ENCODE assay signal across 21 cellular contexts in the genomic region with DNA sequence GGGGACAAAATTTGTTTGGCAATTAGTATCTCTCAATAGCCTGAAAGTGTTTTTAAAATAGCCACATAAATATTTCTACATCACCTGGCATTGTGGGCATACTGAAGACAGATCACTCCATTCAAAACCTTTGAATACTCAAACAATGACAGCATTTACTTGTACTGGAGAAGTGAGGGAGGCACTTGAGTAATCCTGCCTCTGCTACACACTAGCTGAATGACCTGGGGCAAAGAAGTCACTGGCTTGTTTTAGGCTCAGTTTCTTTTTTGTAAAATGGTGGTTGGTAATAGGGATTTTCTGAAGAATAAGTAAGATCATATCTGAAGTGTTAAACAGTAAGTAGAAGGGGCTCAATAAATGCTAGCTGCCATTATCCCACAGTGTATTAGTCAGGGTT. TPM values are rescaled to one million over a fixed set of nuclear protein-coding genes. Genes with fewer than 3 reads are reported as not detected.
A peak's percentile ranks its signal among the peaks of the same experiment; 100 is the strongest.
DNase-seq lines count a peak whose midpoint lies in the region; ATAC-seq, FAIRE-seq and TF ChIP-seq lines count a peak whose summit lies in the region.
"Had no signal": no experiment of that assay in that cellular context is flagged by ENCODE, and none has a peak within 500 bp of the region (broad histone marks: within the 10 kb centered on the region; RNA-seq: fewer than 3 reads in every experiment).

No MANE protein-coding gene starts in this region.

- no peak overlapping the region for H3K56ac ChIP-seq in H1 (replicated peaks; ENCODE audit: insufficient read length, low read depth, low read length)

- H3K27ac Mint-ChIP-seq in neural progenitor cell, result no peak overlapping the region
- H3K27ac Mint-ChIP-seq: B cell, HFFc6 had no signal

- H2AK5ac ChIP-seq in H1 (ENCODE audit: low read depth, low read length), result no peak overlapping the region

- TF ChIP-seq EP300 in H1 (IDR thresholded peaks at IDR 0.05; ENCODE audit: borderline replicate concordance in 1 of 2, low read depth in 2 of 2, low read length in 2 of 2), result no peak

- H2BK5ac ChIP-seq in H1 (ENCODE audit: low read depth, low read length), result no peak overlapping the region

- H2BK12ac ChIP-seq in H1 (ENCODE audit: low read depth, low read length), result no peak overlapping the region

- H3K4me1 ChIP-seq in HAP-1, result peaks cover 22% of the 10 kb centered on the region
- H3K4me1 ChIP-seq in H1 (replicated peaks in 1 of 4; ENCODE audit: control insufficient read depth in 3 of 4, insufficient read depth in 4 of 4, low read length in 3 of 4), result peaks cover 0 to 16% (median 6%) of the 10 kb centered on the region in 4 experiments; a peak in 4 of 7 replicates
- peaks cover 30% of the 10 kb centered on the region for H3K4me1 ChIP-seq in neural progenitor cell
- no peaks in the 10 kb centered on the region for H3K4me1 ChIP-seq in SJCRH30

- no peak for TF ChIP-seq RAD21 in H1 (IDR thresholded peaks at IDR 0.05 in 1 of 2, conservative IDR thresholded peaks at IDR 0.05 in 1 of 2; ENCODE audit: low read depth in 2 of 2, low read length in 2 of 2)

- H3K36me3 ChIP-seq in HAP-1 (replicated peaks) (no peaks in the 10 kb centered on the region), H1 (ENCODE audit: control insufficient read depth in 2 of 4, insufficient read depth in 4 of 4, low read length in 3 of 4) (no peaks in the 10 kb centered on the region), neural progenitor cell (no peaks in the 10 kb centered on the region), SJCRH30 (no peaks in the 10 kb centered on the region)

- no peak overlapping the region for H4K8ac ChIP-seq in H1 (ENCODE audit: extremely low read depth, insufficient read depth, low read length)

- H3K9me3 Mint-ChIP-seq in neural progenitor cell, result no peaks in the 10 kb centered on the region
- H3K9me3 Mint-ChIP-seq: CD4-positive, alpha-beta memory T cell; HFFc6; IgD-negative memory B cell had no signal

- H3K27ac ChIP-seq in H1 (ENCODE audit: low read depth, low read length), result no peak overlapping the region
- H3K27ac ChIP-seq in neural progenitor cell, result no peak overlapping the region
- H3K27ac ChIP-seq in SJCRH30, result no peak overlapping the region
- H3K27ac ChIP-seq: GM23248 had no signal

- H2AFZ ChIP-seq in H1 (ENCODE audit: low read length) (no peak overlapping the region), neural progenitor cell (replicated peaks) (no peak overlapping the region)
- H2AFZ ChIP-seq: GM23248 had no signal

- no peak overlapping the region for H3K14ac ChIP-seq in H1 (ENCODE audit: insufficient read length)

- H3K23ac ChIP-seq in H1 (ENCODE audit: insufficient read length), result no peak overlapping the region

- no peak overlapping the region for H3K4ac ChIP-seq in H1 (replicated peaks; ENCODE audit: insufficient read length, low read depth, low read length)

- CTCF ChIA-PET in H1 (lab: Charles Lee; ENCODE audit: partially characterized antibody), result interaction anchor here (1.0 to 2.1 kb wide), 6 partner anchors 17 to 60 kb away, joined by 3 to 5 read pairs (median 3); no protein-coding TSS in a partner anchor

- peaks cover 24% of the 10 kb centered on the region for H3K4me1 Mint-ChIP-seq in neural progenitor cell
- H3K4me1 Mint-ChIP-seq: B cell; CD4-positive, alpha-beta memory T cell had no signal

- H3K4me2 ChIP-seq in H1 (ENCODE audit: insufficient read depth in 1 of 2, low read depth in 2 of 2, low read length in 2 of 2), result peak overlapping the region in 1 of 2 experiments; percentile 23; a peak in 1 of 4 replicates
- peak overlapping the region; percentile 31 for H3K4me2 ChIP-seq in neural progenitor cell

- peaks cover 25% of the 10 kb centered on the region for H3F3A ChIP-seq in neural progenitor cell (ENCODE audit: low read depth)

- no peaks in the 10 kb centered on the region for H3K36me3 Mint-ChIP-seq in neural progenitor cell
- H3K36me3 Mint-ChIP-seq: CD4-positive, alpha-beta memory T cell; IgD-negative memory B cell had no signal

- no peak overlapping the region for H2BK120ac ChIP-seq in H1 (replicated peaks; ENCODE audit: low read depth, low read length)

- no peak overlapping the region for H3K9ac ChIP-seq in H1 (replicated peaks in 1 of 4; ENCODE audit: extremely low read depth in 1 of 4, low read depth in 3 of 4, low read length in 3 of 4)
- no peak overlapping the region for H3K9ac ChIP-seq in neural progenitor cell
- H3K9ac ChIP-seq: GM23248 had no signal

- H3K79me2 ChIP-seq in H1 (ENCODE audit: control insufficient read depth in 1 of 2, insufficient read depth in 2 of 2, low read length in 2 of 2), result no peaks in the 10 kb centered on the region
- H3K79me2 ChIP-seq in neural progenitor cell (ENCODE audit: low read depth), result no peaks in the 10 kb centered on the region

- peaks cover 3% of the 10 kb centered on the region for H3K27me3 Mint-ChIP-seq in neural progenitor cell (ENCODE audit: insufficient read depth, low read depth)

- H4K91ac ChIP-seq in H1 (replicated peaks; ENCODE audit: insufficient read length, low read length), result no peak overlapping the region

- H3K4me3 ChIP-seq in HAP-1, result no peak overlapping the region
- H3K4me3 ChIP-seq in H1 (ENCODE audit: extremely low read depth in 1 of 4, insufficient read depth in 2 of 4, low read depth in 3 of 4, low read length in 4 of 4), result no peak overlapping the region
- no peak overlapping the region for H3K4me3 ChIP-seq in neural progenitor cell
- H3K4me3 ChIP-seq in SJCRH30, result no peak overlapping the region
- H3K4me3 ChIP-seq: GM23248 had no signal

- H2BK20ac ChIP-seq in H1 (ENCODE audit: low read length), result 0 out of 2 replicates have a peak overlapping the region, but pooled peaks have one; percentile 44

- no peaks in the 10 kb centered on the region for H3K23me2 ChIP-seq in H1 (ENCODE audit: low read depth, low read length)

- in situ Hi-C loops in HAP-1 (cut with MboI; ENCODE audit: low sequenced_read_pairs), result no loop called here

- TF ChIP-seq CTCF in H1 (IDR thresholded peaks at IDR 0.05; ENCODE audit: control extremely low read depth in 1 of 3, insufficient read depth in 1 of 3, low read depth in 1 of 3, low read length in 3 of 3), result no peak
- no peak for TF ChIP-seq CTCF in neural progenitor cell (IDR thresholded peaks at IDR 0.05)

- no peak overlapping the region for H3K4me3 Mint-ChIP-seq in neural progenitor cell
- H3K4me3 Mint-ChIP-seq: B cell; CD4-positive, alpha-beta memory T cell; HFFc6; IgD-negative memory B cell had no signal

- no peaks in the 10 kb centered on the region for H4K20me1 ChIP-seq in H1 (replicated peaks in 1 of 2; ENCODE audit: control insufficient read depth in 1 of 2, insufficient read depth in 2 of 2, low read length in 2 of 2)
- no peaks in the 10 kb centered on the region for H4K20me1 ChIP-seq in neural progenitor cell (ENCODE audit: low read depth)

- no peak overlapping the region for H4K5ac ChIP-seq in H1 (ENCODE audit: insufficient read length, low read depth, low read length)

- no peak overlapping the region for H3K18ac ChIP-seq in H1 (ENCODE audit: extremely low read depth, low read length)

- POLR2A ChIA-PET in H1 (lab: Charles Lee; ENCODE audit: partially characterized antibody), result interaction anchor here (0.7 to 1.1 kb wide), 2 partner anchors 9 to 32 kb away, joined by 3 read pairs; no protein-coding TSS in a partner anchor

- 0 out of 2 replicates have a peak, but pooled peaks cover 5% of the 10 kb centered on the region for H3K27me3 ChIP-seq in HAP-1 (ENCODE audit: low read depth)
- H3K27me3 ChIP-seq in H1 (replicated peaks in 1 of 4; ENCODE audit: control insufficient read depth in 3 of 4, extremely low read depth in 1 of 4, insufficient read depth in 3 of 4, low read length in 3 of 4), result no peaks in the 10 kb centered on the region
- H3K27me3 ChIP-seq in neural progenitor cell, result no peaks in the 10 kb centered on the region
- H3K27me3 ChIP-seq in SJCRH30, result no peaks in the 10 kb centered on the region

- H3K79me1 ChIP-seq in H1 (ENCODE audit: low read depth, low read length), result no peaks in the 10 kb centered on the region

- no peak for ATAC-seq in GM21447 (IDR thresholded peaks at IDR 0.05; ENCODE audit: unreplicated experiment)
- ATAC-seq in HG03025 (IDR thresholded peaks at IDR 0.05; ENCODE audit: low FRiP score, unreplicated experiment), result no peak

- no peak overlapping the region for H2BK15ac ChIP-seq in H1 (ENCODE audit: low read length)

- DNase-seq in HAP-1 (ENCODE audit: low spot score in 2 of 2) (peak; percentile 72 to 95), NCI-H345 treated with DMSO at 0.1 percent for 48 hours (lab: John Stamatoyannopoulos, UW; ENCODE audit: unreplicated experiment) (peak; percentile 12), H1 (ENCODE audit: low read depth in 1 of 2, low spot score in 2 of 2) (no peak), neural progenitor cell (ENCODE audit: low spot score) (peak; percentile 46), SJCRH30 (no peak), occipital lobe (lab: John Stamatoyannopoulos, UW) (no peak)
- DNase-seq: CD4-positive, alpha-beta memory T cell; DMS79 treated with DMSO at 0.1 percent for 48 hours; HFFc6; Kasumi-1; NCI-H1105; NCI-H1694; NCI-H2171; NCI-H510A had no signal

- no peaks in the 10 kb centered on the region for H3K9me3 ChIP-seq in HAP-1
- H3K9me3 ChIP-seq in H1 (ENCODE audit: insufficient read depth in 2 of 2, low read depth in 1 of 2, low read length in 1 of 2), result no peaks in the 10 kb centered on the region
- H3K9me3 ChIP-seq in neural progenitor cell (ENCODE audit: low read depth), result no peaks in the 10 kb centered on the region
- H3K9me3 ChIP-seq in SJCRH30 (replicated peaks), result no peaks in the 10 kb centered on the region

- TF ChIP-seq POLR2A in H1 (IDR thresholded peaks at IDR 0.05; ENCODE audit: control extremely low read depth in 1 of 2, low read depth in 2 of 2, low read length in 2 of 2), result no peak

- FAIRE-seq in H1 (lab: Jason Lieb, UNC), result no peak

TF ChIP-seq in H1, 55 proteins besides CTCF, POLR2A, EP300 and RAD21 (continues in another document):
- TF ChIP-seq NANOG (IDR thresholded peaks at IDR 0.05; ENCODE audit: insufficient read depth, low read depth, low read length, poor library complexity, severe bottlenecking) (no peak), NRF1 (IDR thresholded peaks at IDR 0.05; ENCODE audit: low read depth, low read length) (no peak), JUND (IDR thresholded peaks at IDR 0.05; ENCODE audit: low read length) (no peak), BCL11A (IDR thresholded peaks at IDR 0.05; ENCODE audit: low read depth in 2 of 2, low read length in 2 of 2) (no peak), BACH1 (IDR thresholded peaks at IDR 0.05; ENCODE audit: low read length) (no peak)

RNA-seq across cellular contexts. Expression of a gene that starts 31.2 kb away (rescaled TPM):
- total RNA-seq in H1 (2021; fragmentation: NEBNext Ultra II Directional; extraction: Animal tissue kit (Norgen Biotek cat#: 25700)), result 1.8 and 2.0 TPM in 2 replicates
- 0.24 and 0.50 TPM in 2 replicates for polyA plus RNA-seq in H1 (2011; rRNA removed)
- 0.87 TPM for polyA plus RNA-seq in H1 (2011; cell fraction: cytosol; rRNA removed)
- polyA plus RNA-seq in H1 (2011; cell fraction: nucleus; rRNA removed), result 0.16 TPM
- 0.62 to 0.84 TPM (median 0.77 TPM) in 4 replicates for polyA plus RNA-seq in H1 (2012, experiment 1 of 2)
- polyA plus RNA-seq in H1 (2012, experiment 2 of 2), result 0.38 TPM
- 2.4 TPM for polyA plus RNA-seq in H1 (2013, experiment 1 of 2)
- polyA plus RNA-seq in H1 (2013, experiment 2 of 2), result 2.4 TPM
- polyA minus RNA-seq in H1 (2011; rRNA and poly(A)+ RNA removed), result 0.34 TPM in 1 of 2 replicates, not detected in the other
- not detected for polyA minus RNA-seq in H1 (2011; cell fraction: cytosol; rRNA and poly(A)+ RNA removed)
- polyA minus RNA-seq in H1 (2011; cell fraction: nucleus; rRNA and poly(A)+ RNA removed), result not detected
- total RNA-seq in neural progenitor cell (ENCODE audit: low replicate concordance) (2.0 and 2.1 TPM in 2 replicates), occipital lobe (0.94 TPM)
- not detected in 2 replicates for total RNA-seq in SJCRH30 (2014; rRNA removed; shearing (Covaris generic))
- total RNA-seq: B cell, G401, GM23248, HFFc6, HT1080 had no signal
- polyA plus RNA-seq: GM23248, IgD-negative memory B cell had no signal

Comparison
In these comparisons a context has a peak if more than half of its experiments do, and no peak if none do; other contexts are left out.
1. DNase-seq: peak in HAP-1 (2 of 2), NCI-H345 treated with DMSO at 0.1 percent for 48 hours (single experiment) and neural progenitor cell (single experiment); none in H1 (0 of 2), SJCRH30 (0 of 2) and occipital lobe (single experiment).